Comparison of ENCODE assay signal across 8 cellular contexts in genomic region chr14:72893636-72894322, GRCh38. TPM values are rescaled to one million over a fixed set of nuclear protein-coding genes. Genes with fewer than 3 reads are reported as not detected.
DNase-seq lines count a peak whose midpoint lies in the region; ATAC-seq and TF ChIP-seq lines count a peak whose summit lies in the region.

DPF3 (minus strand) TSS chr14:72894101; CDS start chr14:72894088, 13 bp downstream.

- H3K18ac ChIP-seq in mesenchymal stem cell (ENCODE audit: low read depth in 1 of 2, low read length in 2 of 2), result peak within 1 kb of the TSS in 1 of 2 experiments; percentile 42

- H2AFZ ChIP-seq in mesenchymal stem cell (ENCODE audit: low read depth, low read length), result peak within 1 kb of the TSS; percentile 67

- peak within 1 kb of the TSS; percentile 2 for H3K27ac Mint-ChIP-seq in CD8-positive, alpha-beta T cell

- peaks cover 21% of the 10 kb centered on the region for H3K4me1 ChIP-seq in CD8-positive, alpha-beta T cell (ENCODE audit: insufficient read depth, low read length)
- H3K4me1 ChIP-seq in endocrine pancreas (ENCODE audit: control insufficient read depth, insufficient read depth, low read length), result no peaks in the 10 kb centered on the region
- H3K4me1 ChIP-seq in mesenchymal stem cell (ENCODE audit: control insufficient read depth, insufficient read depth, low read depth, low read length), result peaks cover 5% of the 10 kb centered on the region

- no peak within 1 kb of the TSS for H2BK15ac ChIP-seq in mesenchymal stem cell (ENCODE audit: low read depth, poor library complexity, severe bottlenecking)

- TF ChIP-seq CTCF in CD8-positive, alpha-beta T cell (IDR thresholded peaks at IDR 0.05), result no peak

- peaks cover 8% of the 10 kb centered on the region for H3K27me3 ChIP-seq in CD8-positive, alpha-beta T cell (ENCODE audit: insufficient read depth, low read length)
- peaks cover 2% of the 10 kb centered on the region for H3K27me3 ChIP-seq in endocrine pancreas (ENCODE audit: control insufficient read depth, insufficient read depth, low read length)
- H3K27me3 ChIP-seq in mesenchymal stem cell (ENCODE audit: control insufficient read depth in 1 of 2, insufficient read depth in 1 of 2, low read length in 2 of 2), result peaks cover 0 to 14% of the 10 kb centered on the region in 2 experiments

- no peak within 1 kb of the TSS for H4K91ac ChIP-seq in mesenchymal stem cell (ENCODE audit: low read length)

- peaks cover 4% of the 10 kb centered on the region for H3K36me3 Mint-ChIP-seq in CD8-positive, alpha-beta T cell

- H2BK120ac ChIP-seq in mesenchymal stem cell (ENCODE audit: low read depth, low read length), result no peak within 1 kb of the TSS

- H3K9me3 ChIP-seq in CD8-positive, alpha-beta T cell (ENCODE audit: low read length), result no peaks in the 10 kb centered on the region
- H3K9me3 ChIP-seq in endocrine pancreas (ENCODE audit: control insufficient read depth, low read length) (no peaks in the 10 kb centered on the region), mesenchymal stem cell (ENCODE audit: control insufficient read depth, low read length) (no peaks in the 10 kb centered on the region)

- intact Hi-C loops in CD8-positive, alpha-beta T cell (cut with DNase I, micrococcal nuclease), result loop anchor here (1.0 kb wide), 1 partner anchor 33 kb away; the partner anchor contains the start of gene DCAF4 (in 2 of the 2)

- peaks cover 49% of the 10 kb centered on the region for H3K27me3 Mint-ChIP-seq in CD8-positive, alpha-beta T cell (ENCODE audit: low read depth)

- H3K9ac ChIP-seq in endocrine pancreas (ENCODE audit: control insufficient read depth, insufficient read depth, low read length) (peak within 1 kb of the TSS; percentile 47), mesenchymal stem cell (ENCODE audit: low read length) (peak within 1 kb of the TSS; percentile 78)

- no peak within 1 kb of the TSS for H2BK5ac ChIP-seq in mesenchymal stem cell (ENCODE audit: low read depth, low read length, poor library complexity, severe bottlenecking)

- no peak within 1 kb of the TSS for H4K8ac ChIP-seq in mesenchymal stem cell (ENCODE audit: low read length)

- WGBS in mesenchymal stem cell, result under 1% methylated on average over 39 of the region's 54 CpGs

- H3K9me3 Mint-ChIP-seq in CD8-positive, alpha-beta T cell, result no peaks in the 10 kb centered on the region

- H3K36me3 ChIP-seq in CD8-positive, alpha-beta T cell (ENCODE audit: insufficient read depth, low read length), result no peaks in the 10 kb centered on the region
- H3K36me3 ChIP-seq in endocrine pancreas (ENCODE audit: control insufficient read depth, insufficient read depth, low read length), result no peaks in the 10 kb centered on the region
- no peaks in the 10 kb centered on the region for H3K36me3 ChIP-seq in mesenchymal stem cell (ENCODE audit: control insufficient read depth in 1 of 2, insufficient read depth in 2 of 2, low read depth in 1 of 2, low read length in 2 of 2)

- H3K27ac ChIP-seq in CD8-positive, alpha-beta T cell (ENCODE audit: low read depth, low read length), result peak within 1 kb of the TSS; percentile 26
- H3K27ac ChIP-seq in mesenchymal stem cell (ENCODE audit: low read length, poor library complexity, severe bottlenecking), result peak within 1 kb of the TSS; percentile 66

- H3K4ac ChIP-seq in mesenchymal stem cell (ENCODE audit: low read depth in 1 of 2, low read length in 2 of 2), result no peak within 1 kb of the TSS

- peaks cover 30% of the 10 kb centered on the region for H3K4me1 Mint-ChIP-seq in CD8-positive, alpha-beta T cell (ENCODE audit: low read depth)

- POLR2A ChIA-PET in CD8-positive, alpha-beta T cell (lab: Charles Lee), result interaction anchor here (1.0 kb wide), 1 partner anchor 8 kb away, joined by 5 read pairs; no protein-coding TSS in a partner anchor

- H2BK12ac ChIP-seq in mesenchymal stem cell (ENCODE audit: low read length in 2 of 2), result peak within 1 kb of the TSS in 1 of 2 experiments; percentile 55

- no peak within 1 kb of the TSS for H2AK5ac ChIP-seq in mesenchymal stem cell (ENCODE audit: low read length, severe bottlenecking)

- peak; percentile 84 to 93 (median 90) for DNase-seq in CD8-positive, alpha-beta T cell
- DNase-seq in HT1080 (ENCODE audit: low read depth) (peak; percentile 98), mesenchymal stem cell (peak; percentile 96)
- peak; percentile 93 for DNase-seq in NK-92 treated with Interleukin-12 subunit alpha and Interleukin-12 subunit beta, amount 100 ng/mL, for 24 hours (lab: John Stamatoyannopoulos, UW)
- peak; percentile 70 to 88 (median 85) for DNase-seq in activated CD8-positive, alpha-beta memory T cell treated with anti-CD3 and anti-CD28 coated beads for 48 hours (ENCODE audit: low read depth in 2 of 3, low spot score in 2 of 3)
- DNase-seq in stimulated activated CD8-positive, alpha-beta memory T cell treated with anti-CD3 and anti-CD28 coated beads, Interleukin-12 subunit alpha, Interleukin-12 subunit beta, amount 100 ng/mL, for 1 hour (ENCODE audit: low read depth), result peak; percentile 89

- H3K4me2 ChIP-seq in mesenchymal stem cell (ENCODE audit: low read length, poor library complexity, severe bottlenecking), result peak within 1 kb of the TSS; percentile 91

- ATAC-seq in CD8-positive, alpha-beta T cell, result peak; percentile 95
- ATAC-seq in GM21381 (IDR thresholded peaks at IDR 0.05; ENCODE audit: unreplicated experiment), result peak; percentile 91

- H3K4me3 Mint-ChIP-seq in CD8-positive, alpha-beta T cell, result peak within 1 kb of the TSS; percentile 97

- no peak within 1 kb of the TSS for H3K23ac ChIP-seq in mesenchymal stem cell (ENCODE audit: low read length in 2 of 2)

- peak within 1 kb of the TSS; percentile 74 for H3K4me3 ChIP-seq in CD8-positive, alpha-beta T cell (ENCODE audit: low read depth, low read length)
- H3K4me3 ChIP-seq in endocrine pancreas (ENCODE audit: control insufficient read depth, insufficient read depth, low read length) (peak within 1 kb of the TSS; percentile 88), mesenchymal stem cell (ENCODE audit: insufficient read depth in 1 of 2, low read depth in 1 of 2, low read length in 2 of 2) (peak within 1 kb of the TSS; percentile 85 to 93)

- no peaks in the 10 kb centered on the region for H3K79me1 ChIP-seq in mesenchymal stem cell (replicated peaks; ENCODE audit: low read length, poor library complexity, severe bottlenecking)

- H3K14ac ChIP-seq in mesenchymal stem cell (ENCODE audit: low read length in 2 of 2), result peak within 1 kb of the TSS in 1 of 2 experiments; percentile 63

- CTCF ChIA-PET in CD8-positive, alpha-beta T cell (lab: Charles Lee), result interaction anchor here (0.9 to 2.0 kb wide), 5 partner anchors 10 to 378 kb away, joined by 3 to 10 read pairs (median 6); no protein-coding TSS in a partner anchor

RNA-seq across cellular contexts. Expression of gene DPF3, which starts in this region (rescaled TPM):
- under 1 TPM; 0.28 to 0.65 TPM for total RNA-seq in CD8-positive, alpha-beta T cell
- total RNA-seq in HT1080 (2014; rRNA removed; shearing (Covaris generic)), result 2.2 and 3.0 TPM in 2 replicates
- 3.8 and 4.5 TPM in 2 replicates for polyA plus RNA-seq in HT1080 (2015; cell fraction: cytosol; rRNA removed)
- polyA plus RNA-seq in HT1080 (2015; cell fraction: nucleus; rRNA removed), result 9.4 and 10.9 TPM in 2 replicates
- polyA plus RNA-seq in mesenchymal stem cell (2013, experiment 1 of 2), result 1.0 TPM
- 0.90 TPM for polyA plus RNA-seq in mesenchymal stem cell (2013, experiment 2 of 2)

Comparison
In these comparisons a context has a peak if more than half of its experiments do, and no peak if none do; other contexts are left out.
1. Peak in every context shown above with its lines: DNase-seq, ATAC-seq, H3K4me3 ChIP-seq and H3K27ac ChIP-seq.
2. Peak in DNase-seq, ATAC-seq, H3K4me3 ChIP-seq and H3K27ac ChIP-seq in CD8-positive, alpha-beta T cell; RNA of the gene not detected or under 1 TPM.